ENCODE assay signal across 16 cellular contexts in the genomic region with DNA sequence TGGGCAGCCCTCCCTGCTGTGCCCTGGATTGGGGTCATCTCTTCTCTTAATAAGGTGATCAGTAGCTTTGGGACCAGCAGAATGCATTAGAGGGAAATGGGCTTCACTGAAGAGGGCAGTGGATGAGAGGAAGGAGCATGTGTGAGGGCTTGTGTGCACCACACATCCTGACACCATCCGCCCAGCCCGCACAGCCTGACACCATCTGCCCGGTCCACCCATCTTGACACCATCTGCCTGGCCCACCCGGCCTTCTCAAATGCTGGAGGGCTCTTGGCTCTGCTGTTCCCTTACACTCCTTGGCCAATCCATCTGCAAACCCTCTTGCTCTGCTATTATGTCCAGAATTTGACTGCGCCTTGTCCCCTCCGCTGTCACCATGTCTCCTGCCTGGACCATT. TPM values are rescaled to one million over a fixed set of nuclear protein-coding genes. Genes with fewer than 3 reads are reported as not detected.
DNase-seq lines count a peak whose midpoint lies in the region; ATAC-seq and TF ChIP-seq lines count a peak whose summit lies in the region.
"Had no signal": no experiment of that assay in that cellular context is flagged by ENCODE, and none has a peak within 500 bp of the region (broad histone marks: within the 10 kb centered on the region; RNA-seq: fewer than 3 reads in every experiment).

No MANE protein-coding gene starts in this region.

- no peaks in the 10 kb centered on the region for H3K9me3 Mint-ChIP-seq in HFFc6
- H3K9me3 Mint-ChIP-seq in glutamatergic neuron (ENCODE audit: unreplicated experiment) = peaks cover 27% of the 10 kb centered on the region

- no peak overlapping the region for H3K4me3 Mint-ChIP-seq in HFFc6
- no peak overlapping the region for H3K4me3 Mint-ChIP-seq in T-helper 17 cell
- peak overlapping the region; percentile 68 for H3K4me3 Mint-ChIP-seq in glutamatergic neuron (ENCODE audit: unreplicated experiment)
- H3K4me3 Mint-ChIP-seq: CD8-positive, alpha-beta T cell had no signal

- H3K27ac ChIP-seq in psoas muscle = peak overlapping the region; percentile 1

- H3K27ac Mint-ChIP-seq in HFFc6 (peak overlapping the region; percentile 31), T-helper 17 cell (peak overlapping the region; percentile 21), glutamatergic neuron (ENCODE audit: unreplicated experiment) (peak overlapping the region; percentile 97)

- H3K36me3 Mint-ChIP-seq in HFFc6 (ENCODE audit: low read depth) (peaks cover 41% of the 10 kb centered on the region), T-helper 17 cell (ENCODE audit: low read depth) (peaks cover 6% of the 10 kb centered on the region), glutamatergic neuron (ENCODE audit: unreplicated experiment) (peaks cover 19% of the 10 kb centered on the region)

- no peak overlapping the region for H3K4me3 ChIP-seq in psoas muscle

- H3K36me3 ChIP-seq in psoas muscle (ENCODE audit: insufficient read depth in 1 of 2, low read depth in 1 of 2) = peaks cover 0 to 7% of the 10 kb centered on the region in 2 donors

- no peak for DNase-seq in HFFc6
- no peak for DNase-seq in T-helper 17 cell
- peak; percentile 79 for DNase-seq in glutamatergic neuron
- DNase-seq in psoas muscle = peak in 1 of 2 donors; percentile 20
- DNase-seq in NCI-H146 (lab: John Stamatoyannopoulos, UW) = no peak
- DNase-seq in SIG-M5 (lab: John Stamatoyannopoulos, UW) = no peak
- DNase-seq: BE2C; CD8-positive, alpha-beta T cell; KBM-7; NCI-H1092; NCI-H187 treated with DMSO at 0.1 percent for 48 hours; NCI-H510A; NK-92 treated with Interleukin-12 subunit alpha and Interleukin-12 subunit beta, amount 100 ng/mL, for 24 hours; OCI-M1; RPMI8226 had no signal

- TF ChIP-seq CTCF in HFFc6 (IDR thresholded peaks at IDR 0.05) = no peak
- no peak for TF ChIP-seq CTCF in glutamatergic neuron (IDR thresholded peaks at IDR 0.05; ENCODE audit: partially characterized antibody, unreplicated experiment)
- TF ChIP-seq CTCF in psoas muscle (IDR thresholded peaks at IDR 0.05) = no peak

- peaks cover 19% of the 10 kb centered on the region for H3K4me1 Mint-ChIP-seq in HFFc6 (ENCODE audit: low read depth)
- H3K4me1 Mint-ChIP-seq in T-helper 17 cell = peaks cover 35% of the 10 kb centered on the region
- H3K4me1 Mint-ChIP-seq in glutamatergic neuron (ENCODE audit: low read depth, unreplicated experiment) = peaks cover 42% of the 10 kb centered on the region

- no peaks in the 10 kb centered on the region for H3K27me3 ChIP-seq in psoas muscle (ENCODE audit: insufficient read depth in 3 of 3, low read length in 2 of 3)
- H3K27me3 ChIP-seq: BE2C had no signal

- H3K9me3 ChIP-seq in T-helper 17 cell (ENCODE audit: control insufficient read depth, low read length, poor library complexity, severe bottlenecking) (no peaks in the 10 kb centered on the region), psoas muscle (no peaks in the 10 kb centered on the region)
- H3K9me3 ChIP-seq: BE2C had no signal

- 81 to 97% (median 95%) methylated on average over 6 of the region's 6 CpGs for WGBS in psoas muscle, 3 donors

- H3K27me3 Mint-ChIP-seq in HFFc6 (ENCODE audit: insufficient read depth) (peaks cover 3% of the 10 kb centered on the region), T-helper 17 cell (no peaks in the 10 kb centered on the region), glutamatergic neuron (ENCODE audit: unreplicated experiment) (peaks cover 24% of the 10 kb centered on the region)

- peaks cover 11% of the 10 kb centered on the region for H3K4me1 ChIP-seq in psoas muscle

- no peak for ATAC-seq in T-helper 17 cell
- no peak for ATAC-seq in psoas muscle
- no peak for ATAC-seq in GM21717 (IDR thresholded peaks at IDR 0.05; ENCODE audit: unreplicated experiment)
- ATAC-seq: CD8-positive, alpha-beta T cell had no signal

- intact Hi-C loops in psoas muscle (cut with DNase I) = no loop called here

RNA-seq across cellular contexts. Expression of gene BICRA, which starts 41.8 kb away (rescaled TPM):
- total RNA-seq in HFFc6 (2021; fragmentation: NEBNext Ultra II Directional; extraction: Animal tissue kit (Norgen Biotek cat#: 25700)) = 10 to 100 TPM; 11.8 to 16.7 (median 15.5) TPM
- total RNA-seq in T-helper 17 cell (10 to 100 TPM; 32.1 to 34.8 TPM), glutamatergic neuron (ENCODE audit: unreplicated experiment) (55.5 TPM), psoas muscle (10 to 100 TPM in 3 of 4 donors, 1 to 10 TPM in 1; 9.6 to 22.4 (median 13.7) TPM)
- 1 to 10 TPM; 3.1 to 9.9 (median 4.9) TPM for polyA plus RNA-seq in psoas muscle

Comparison
In these comparisons a context has a peak if more than half of its experiments do, and no peak if none do; other contexts are left out.
1. H3K27ac Mint-ChIP-seq: peak in every context shown above with its lines; median percentile 97 in glutamatergic neuron; 31 in HFFc6; 21 in T-helper 17 cell.